Comparison of ENCODE assay signal across 17 cellular contexts in genomic region chr11:112620621-112621394, GRCh38.
A peak's percentile ranks its signal among the peaks of the same experiment; 100 is the strongest.
DNase-seq lines count a peak whose midpoint lies in the region; ATAC-seq and TF ChIP-seq lines count a peak whose summit lies in the region.
"Had no signal": no experiment of that assay in that cellular context is flagged by ENCODE, and none has a peak within 500 bp of the region (broad histone marks: within the 10 kb centered on the region; RNA-seq: fewer than 3 reads in every experiment).

No MANE protein-coding gene starts in this region.

- H3K9me3 Mint-ChIP-seq in nephron: peaks cover 7% of the 10 kb centered on the region
- no peaks in the 10 kb centered on the region for H3K9me3 Mint-ChIP-seq in activated CD4-positive, alpha-beta memory T cell treated with anti-CD3 and anti-CD28 coated beads for 36 hours
- H3K9me3 Mint-ChIP-seq: activated naive CD8-positive, alpha-beta T cell treated with anti-CD3 and anti-CD28 coated beads, Interleukin-2, amount 10 ng/mL, durations not matched to agents 7 days and 5 days; memory B cell had no signal

- intact Hi-C loops in body of pancreas (cut with DNase I): no loop called here
- intact Hi-C loops in activated CD4-positive, alpha-beta memory T cell treated with anti-CD3 and anti-CD28 coated beads for 36 hours (cut with micrococcal nuclease): no loop called here

- ATAC-seq in GM18502 (IDR thresholded peaks at IDR 0.05; ENCODE audit: poor library complexity, unreplicated experiment): peak; percentile 54
- peak; percentile 51 for ATAC-seq in HG03342 (IDR thresholded peaks at IDR 0.05; ENCODE audit: unreplicated experiment)
- ATAC-seq in body of pancreas: peak; percentile 64
- ATAC-seq: activated CD8-positive, alpha-beta memory T cell treated with anti-CD3 and anti-CD28 coated beads, Interleukin-2, amount 10 ng/mL, durations not matched to agents 7 days and 5 days; heart right ventricle; stimulated activated naive CD8-positive, alpha-beta T cell treated with anti-CD3 and anti-CD28 coated beads, Interleukin-15, Interleukin-2, amounts not matched to agents 100 U/mL and 50 U/mL, for 24 hours had no signal

- no peak for TF ChIP-seq POLR2A in body of pancreas (IDR thresholded peaks at IDR 0.05)

- no peaks in the 10 kb centered on the region for H3K27me3 ChIP-seq in body of pancreas
- H3K27me3 ChIP-seq: heart right ventricle had no signal

- WGBS in body of pancreas, 2 donors: 34 to 38% methylated on average over 6 to 7 of the region's 7 CpGs

- H3K36me3 ChIP-seq in body of pancreas (replicated peaks in 1 of 2; ENCODE audit: insufficient read depth in 1 of 2, low read depth in 2 of 2): no peaks in the 10 kb centered on the region
- H3K36me3 ChIP-seq: heart right ventricle, prostate gland had no signal

- H3K4me3 ChIP-seq in body of pancreas: no peak overlapping the region
- H3K4me3 ChIP-seq: heart right ventricle, prostate gland had no signal

- no peaks in the 10 kb centered on the region for H3K27me3 Mint-ChIP-seq in nephron (ENCODE audit: low read depth)
- H3K27me3 Mint-ChIP-seq in activated CD4-positive, alpha-beta memory T cell treated with anti-CD3 and anti-CD28 coated beads for 36 hours: peaks cover 2% of the 10 kb centered on the region

- H3K4me1 ChIP-seq in body of pancreas: peaks cover 6% of the 10 kb centered on the region
- H3K4me1 ChIP-seq: prostate gland had no signal

- H3K4me1 Mint-ChIP-seq in nephron: peaks cover 36% of the 10 kb centered on the region
- H3K4me1 Mint-ChIP-seq in activated CD4-positive, alpha-beta memory T cell treated with anti-CD3 and anti-CD28 coated beads for 36 hours (ENCODE audit: low read depth): no peaks in the 10 kb centered on the region
- H3K4me1 Mint-ChIP-seq: activated CD8-positive, alpha-beta memory T cell treated with anti-CD3 and anti-CD28 coated beads, Interleukin-2, amount 10 ng/mL, durations not matched to agents 7 days and 5 days; activated naive CD8-positive, alpha-beta T cell treated with anti-CD3 and anti-CD28 coated beads, Interleukin-2, amount 10 ng/mL, durations not matched to agents 7 days and 5 days; memory B cell had no signal

- peak in 3 of 4 donors; percentile 24 to 53 (median 31) for DNase-seq in body of pancreas
- DNase-seq in stimulated activated CD4-positive, alpha-beta T cell treated with anti-CD3 and anti-CD28 coated beads, Interleukin-12 subunit alpha, Interleukin-12 subunit beta, amount 100 ng/mL, for 4 hours: no peak
- DNase-seq in NK-92 (lab: John Stamatoyannopoulos, UW; ENCODE audit: unreplicated experiment): no peak
- no peak for DNase-seq in activated CD4-positive, alpha-beta T cell treated with anti-CD3 and anti-CD28 coated beads, Interleukin-2, amount 50 U/mL, for 48 hours
- DNase-seq in activated CD4-positive, alpha-beta memory T cell treated with anti-CD3 and anti-CD28 coated beads for 36 hours: no peak
- DNase-seq: activated CD8-positive, alpha-beta memory T cell treated with anti-CD3 and anti-CD28 coated beads, Interleukin-2, amount 10 ng/mL, durations not matched to agents 7 days and 5 days; activated naive CD8-positive, alpha-beta T cell treated with anti-CD3 and anti-CD28 coated beads, Interleukin-2, amount 10 ng/mL, durations not matched to agents 7 days and 5 days; heart right ventricle; NCI-H2081; stimulated activated naive CD8-positive, alpha-beta T cell treated with anti-CD3 and anti-CD28 coated beads, Interleukin-15, Interleukin-2, amounts not matched to agents 100 U/mL and 50 U/mL, for 24 hours; T-helper 9 cell had no signal

- no peaks in the 10 kb centered on the region for H3K9me3 ChIP-seq in body of pancreas
- H3K9me3 ChIP-seq: heart right ventricle, prostate gland had no signal

- CTCF ChIA-PET in activated CD4-positive, alpha-beta memory T cell treated with anti-CD3 and anti-CD28 coated beads for 36 hours (lab: Charles Lee): interaction anchor here (1.0 kb wide), 1 partner anchor 32 kb away, joined by 6 read pairs; no protein-coding TSS in a partner anchor

- H3K27ac Mint-ChIP-seq in nephron: peak overlapping the region in 2 of 3 experiments; percentile 20 to 36
- no peak overlapping the region for H3K27ac Mint-ChIP-seq in activated CD4-positive, alpha-beta memory T cell treated with anti-CD3 and anti-CD28 coated beads for 36 hours
- H3K27ac Mint-ChIP-seq: activated CD8-positive, alpha-beta memory T cell treated with anti-CD3 and anti-CD28 coated beads, Interleukin-2, amount 10 ng/mL, durations not matched to agents 7 days and 5 days; activated naive CD8-positive, alpha-beta T cell treated with anti-CD3 and anti-CD28 coated beads, Interleukin-2, amount 10 ng/mL, durations not matched to agents 7 days and 5 days; memory B cell had no signal

- no peak overlapping the region for H3K4me3 Mint-ChIP-seq in nephron
- no peak overlapping the region for H3K4me3 Mint-ChIP-seq in activated CD4-positive, alpha-beta memory T cell treated with anti-CD3 and anti-CD28 coated beads for 36 hours
- H3K4me3 Mint-ChIP-seq: activated CD8-positive, alpha-beta memory T cell treated with anti-CD3 and anti-CD28 coated beads, Interleukin-2, amount 10 ng/mL, durations not matched to agents 7 days and 5 days; activated naive CD8-positive, alpha-beta T cell treated with anti-CD3 and anti-CD28 coated beads, Interleukin-2, amount 10 ng/mL, durations not matched to agents 7 days and 5 days; memory B cell had no signal

- H3K27ac ChIP-seq in body of pancreas: peak overlapping the region in 2 of 4 donors; percentile 24 to 57
- H3K27ac ChIP-seq: C4-2B, heart right ventricle, prostate gland had no signal

- no peaks in the 10 kb centered on the region for H3K36me3 Mint-ChIP-seq in nephron (ENCODE audit: low read depth)
- no peaks in the 10 kb centered on the region for H3K36me3 Mint-ChIP-seq in activated CD4-positive, alpha-beta memory T cell treated with anti-CD3 and anti-CD28 coated beads for 36 hours
- H3K36me3 Mint-ChIP-seq: activated CD8-positive, alpha-beta memory T cell treated with anti-CD3 and anti-CD28 coated beads, Interleukin-2, amount 10 ng/mL, durations not matched to agents 7 days and 5 days; activated naive CD8-positive, alpha-beta T cell treated with anti-CD3 and anti-CD28 coated beads, Interleukin-2, amount 10 ng/mL, durations not matched to agents 7 days and 5 days; memory B cell had no signal

- POLR2A ChIA-PET in activated CD4-positive, alpha-beta memory T cell treated with anti-CD3 and anti-CD28 coated beads for 36 hours (lab: Charles Lee): no interaction called here

- TF ChIP-seq CTCF in body of pancreas (IDR thresholded peaks at IDR 0.05): no peak
- TF ChIP-seq CTCF in nephron (IDR thresholded peaks at IDR 0.05; ENCODE audit: unreplicated experiment in 3 of 3): no peak

Comparison
In these comparisons a context has a peak if more than half of its experiments do, and no peak if none do; other contexts are left out.
1. DNase-seq: peak in body of pancreas (3 of 4); none in stimulated activated CD4-positive, alpha-beta T cell treated with anti-CD3 and anti-CD28 coated beads, Interleukin-12 subunit alpha, Interleukin-12 subunit beta, amount 100 ng/mL, for 4 hours (single experiment), NK-92 (single experiment), activated CD4-positive, alpha-beta T cell treated with anti-CD3 and anti-CD28 coated beads, Interleukin-2, amount 50 U/mL, for 48 hours (0 of 2) and activated CD4-positive, alpha-beta memory T cell treated with anti-CD3 and anti-CD28 coated beads for 36 hours (single experiment).
2. Peak in every context shown above with its lines, with median percentiles within 50 percentile points of each other: ATAC-seq.